Comparison of ENCODE assay signal across 10 cellular contexts in genomic region chr19:32458500-32459123, GRCh38. TPM values are rescaled to one million over a fixed set of nuclear protein-coding genes. Genes with fewer than 3 reads are reported as not detected.
A peak's percentile ranks its signal among the peaks of the same experiment; 100 is the strongest.
DNase-seq lines count a peak whose midpoint lies in the region; ATAC-seq and TF ChIP-seq lines count a peak whose summit lies in the region.
"Had no signal": no experiment of that assay in that cellular context is flagged by ENCODE, and none has a peak within 500 bp of the region (broad histone marks: within the 10 kb centered on the region; RNA-seq: fewer than 3 reads in every experiment).

No MANE protein-coding gene starts in this region.

- H3K9me3 ChIP-seq in neural progenitor cell (ENCODE audit: low read depth) = no peaks in the 10 kb centered on the region
- H3K9me3 ChIP-seq: pancreas had no signal

- H4K20me1 ChIP-seq in KMS-11 (ENCODE audit: insufficient read depth) = no peaks in the 10 kb centered on the region
- no peaks in the 10 kb centered on the region for H4K20me1 ChIP-seq in neural progenitor cell (ENCODE audit: low read depth)

- H3K4me2 ChIP-seq in KMS-11 (peak overlapping the region; percentile 30; the same call in 1 of the 2 replicates), neural progenitor cell (no peak overlapping the region)

- H3K36me3 ChIP-seq in KMS-11 (ENCODE audit: insufficient read depth) = no peaks in the 10 kb centered on the region
- H3K36me3 ChIP-seq in neural progenitor cell = peaks cover 12% of the 10 kb centered on the region

- H3K27ac ChIP-seq in KMS-11 = peak overlapping the region; percentile 21; the same call in 1 of the 2 replicates
- no peak overlapping the region for H3K27ac ChIP-seq in neural progenitor cell
- H3K27ac ChIP-seq: pancreas had no signal

- H3K27me3 ChIP-seq in KMS-11 (ENCODE audit: insufficient read depth, low read depth) = no peaks in the 10 kb centered on the region
- no peaks in the 10 kb centered on the region for H3K27me3 ChIP-seq in neural progenitor cell
- H3K27me3 ChIP-seq: pancreas had no signal

- no peak overlapping the region for H3K9ac ChIP-seq in KMS-11
- H3K9ac ChIP-seq in neural progenitor cell = no peak overlapping the region

- no peak for TF ChIP-seq CTCF in KMS-11 (conservative IDR thresholded peaks at IDR 0.05; ENCODE audit: low read depth, low read length)
- no peak for TF ChIP-seq CTCF in neural progenitor cell (IDR thresholded peaks at IDR 0.05)

- H3K4me3 Mint-ChIP-seq in stimulated activated naive CD8-positive, alpha-beta T cell treated with anti-CD3 and anti-CD28 coated beads, Interleukin-15, Interleukin-2, amounts not matched to agents 100 ng/mL and 50 ng/mL, for 24 hours = peak overlapping the region; percentile 0
- H3K4me3 Mint-ChIP-seq in neural progenitor cell = no peak overlapping the region

- intact Hi-C loops in head of caudate nucleus (cut with DNase I) = no loop called here

- H3K36me3 Mint-ChIP-seq in stimulated activated naive CD8-positive, alpha-beta T cell treated with anti-CD3 and anti-CD28 coated beads, Interleukin-15, Interleukin-2, amounts not matched to agents 100 ng/mL and 50 ng/mL, for 24 hours (ENCODE audit: low read depth) = peaks cover 38% of the 10 kb centered on the region
- H3K36me3 Mint-ChIP-seq in neural progenitor cell = peaks cover 11% of the 10 kb centered on the region

- H2AFZ ChIP-seq in KMS-11 (ENCODE audit: low read depth) (no peak overlapping the region), neural progenitor cell (replicated peaks) (no peak overlapping the region)

- no peak for ATAC-seq in stimulated activated naive CD8-positive, alpha-beta T cell treated with anti-CD3 and anti-CD28 coated beads, Interleukin-15, Interleukin-2, amounts not matched to agents 100 U/mL and 50 U/mL, for 24 hours
- ATAC-seq in HG02610 (IDR thresholded peaks at IDR 0.05; ENCODE audit: unreplicated experiment) (peak; percentile 85), HG02840 (IDR thresholded peaks at IDR 0.05; ENCODE audit: low FRiP score, unreplicated experiment) (no peak)

- DNase-seq in stimulated activated naive CD8-positive, alpha-beta T cell treated with anti-CD3 and anti-CD28 coated beads, Interleukin-15, Interleukin-2, amounts not matched to agents 100 U/mL and 50 U/mL, for 24 hours = no peak
- DNase-seq in effector CD4-positive, alpha-beta T cell = no peak
- no peak for DNase-seq in head of caudate nucleus
- no peak for DNase-seq in neural progenitor cell (ENCODE audit: low spot score)
- DNase-seq: NCI-H2171, pancreas had no signal

- H3K4me1 Mint-ChIP-seq in stimulated activated naive CD8-positive, alpha-beta T cell treated with anti-CD3 and anti-CD28 coated beads, Interleukin-15, Interleukin-2, amounts not matched to agents 100 ng/mL and 50 ng/mL, for 24 hours (ENCODE audit: low read depth) = peaks cover 16% of the 10 kb centered on the region
- H3K4me1 Mint-ChIP-seq in neural progenitor cell = no peaks in the 10 kb centered on the region

- H3K79me2 ChIP-seq in KMS-11 (ENCODE audit: insufficient read depth, low read depth) = no peaks in the 10 kb centered on the region
- H3K79me2 ChIP-seq in neural progenitor cell (ENCODE audit: low read depth) = no peaks in the 10 kb centered on the region

- no peaks in the 10 kb centered on the region for H3K27me3 Mint-ChIP-seq in stimulated activated naive CD8-positive, alpha-beta T cell treated with anti-CD3 and anti-CD28 coated beads, Interleukin-15, Interleukin-2, amounts not matched to agents 100 ng/mL and 50 ng/mL, for 24 hours
- no peaks in the 10 kb centered on the region for H3K27me3 Mint-ChIP-seq in neural progenitor cell (ENCODE audit: insufficient read depth, low read depth)

- H3F3A ChIP-seq in neural progenitor cell (ENCODE audit: low read depth) = no peaks in the 10 kb centered on the region

- H3K9me3 Mint-ChIP-seq in stimulated activated naive CD8-positive, alpha-beta T cell treated with anti-CD3 and anti-CD28 coated beads, Interleukin-15, Interleukin-2, amounts not matched to agents 100 ng/mL and 50 ng/mL, for 24 hours = no peaks in the 10 kb centered on the region
- H3K9me3 Mint-ChIP-seq in neural progenitor cell = no peaks in the 10 kb centered on the region

- no peak overlapping the region for H3K27ac Mint-ChIP-seq in stimulated activated naive CD8-positive, alpha-beta T cell treated with anti-CD3 and anti-CD28 coated beads, Interleukin-15, Interleukin-2, amounts not matched to agents 100 ng/mL and 50 ng/mL, for 24 hours
- H3K27ac Mint-ChIP-seq in neural progenitor cell = no peak overlapping the region

- H3K4me1 ChIP-seq in KMS-11 (ENCODE audit: low read depth, poor library complexity, severe bottlenecking) (peaks cover 12% of the 10 kb centered on the region), neural progenitor cell (no peaks in the 10 kb centered on the region)
- H3K4me1 ChIP-seq: pancreas had no signal

- H3K4me3 ChIP-seq in KMS-11 (IDR thresholded peaks at IDR 0.05; ENCODE audit: insufficient read depth, low read depth, low read length) (no peak overlapping the region), neural progenitor cell (no peak overlapping the region)
- H3K4me3 ChIP-seq: pancreas had no signal

RNA-seq across cellular contexts. Expression of gene DPY19L3, which starts 53.0 kb away (rescaled TPM):
- 49.9 and 83.1 TPM in 2 replicates for total RNA-seq in neural progenitor cell (ENCODE audit: low replicate concordance)
